25 cellular contexts compared by ENCODE assay signal in the genomic region with DNA sequence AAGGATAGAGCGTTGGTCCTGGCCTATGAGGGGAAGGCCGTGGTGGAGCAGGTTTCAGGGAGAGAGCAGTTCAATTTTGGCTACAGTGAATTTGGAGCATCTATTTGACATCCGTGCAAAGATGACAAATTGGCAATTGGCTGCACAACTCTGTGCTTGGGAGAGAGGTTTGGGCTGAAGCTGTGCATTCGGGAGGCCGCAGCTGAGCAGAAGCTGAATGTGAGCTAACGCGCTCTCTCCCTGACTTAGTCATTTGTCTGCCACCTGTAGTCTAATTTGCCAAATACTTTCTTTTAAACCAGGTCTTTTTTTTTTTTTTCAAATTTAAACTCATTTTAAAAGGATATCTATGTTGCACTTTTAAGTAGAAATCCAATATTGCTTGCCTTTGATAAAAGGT.
"Had no signal": no experiment of that assay in that cellular context is flagged by ENCODE, and none has a peak within 500 bp of the region (broad histone marks: within the 10 kb centered on the region; RNA-seq: fewer than 3 reads in every experiment).

No MANE protein-coding gene starts in this region.

- H3K4me3 ChIP-seq: body of pancreas, colonic mucosa had no signal

- DNase-seq: activated B cell treated with CpG ODN at 0.5 μM for 24 hours; activated CD4-positive, alpha-beta T cell treated with anti-CD3 and anti-CD28 coated beads for 48 hours; activated CD4-positive, alpha-beta T cell treated with anti-CD3 and anti-CD28 coated beads, Interleukin-2, amount 50 U/mL, for 1 hour; activated CD4-positive, alpha-beta T cell treated with anti-CD3 and anti-CD28 coated beads, Interleukin-2, amount 50 U/mL, for 48 hours; activated CD8-positive, alpha-beta memory T cell treated with anti-CD3 and anti-CD28 coated beads for 24 hours; activated CD8-positive, alpha-beta T cell treated with anti-CD3 and anti-CD28 coated beads for 36 hours; activated effector memory CD4-positive, alpha-beta T cell treated with Interleukin-2 at 50 U/mL for 16 hours; activated gamma-delta T cell treated with Interleukin-2 at 50 U/mL for 16 hours; activated naive CD4-positive, alpha-beta T cell treated with anti-CD3 and anti-CD28 coated beads, Interleukin-2, amount 50 U/mL, for 16 hours; activated naive CD4-positive, alpha-beta T cell treated with Interleukin-2 at 50 U/mL for 16 hours; activated T-cell treated with anti-CD3 and anti-CD28 coated beads, Interleukin-2, amount 50 U/mL, for 4 hours; amniotic stem cell; aorta; body of pancreas; colonic mucosa; effector memory CD4-positive, alpha-beta T cell; endodermal cell; foreskin fibroblast; T-helper 1 cell; T-helper 17 cell; T1000; WERI-Rb-1 had no signal

- H3K27ac ChIP-seq: body of pancreas, colonic mucosa, WERI-Rb-1 had no signal

- H3K4me1 ChIP-seq: body of pancreas, colonic mucosa had no signal

- H3K9me3 ChIP-seq: body of pancreas, colonic mucosa had no signal

- H3K27me3 ChIP-seq: body of pancreas, colonic mucosa had no signal

- ATAC-seq: activated CD4-positive, CD25-positive, alpha-beta regulatory T cell treated with anti-CD3 and anti-CD28 coated beads, Interleukin-2, amount 50 U/mL, for 24 hours; activated CD8-positive, alpha-beta T cell treated with anti-CD3 and anti-CD28 coated beads for 36 hours; activated T-cell treated with anti-CD3 and anti-CD28 coated beads, Interleukin-2, amount 50 U/mL, for 4 hours; activated T-helper 17 cell treated with anti-CD3 and anti-CD28 coated beads, Interleukin-2, amount 50 U/mL, for 72 hours; body of pancreas; esophagus mucosa; T-helper 17 cell had no signal

- H3K36me3 ChIP-seq: colonic mucosa, WERI-Rb-1 had no signal
